Comparison of ENCODE assay signal across 8 cellular contexts in genomic region chr15:31869640-31870335, GRCh38. TPM values are rescaled to one million over a fixed set of nuclear protein-coding genes. Genes with fewer than 3 reads are reported as not detected.
A peak's percentile ranks its signal among the peaks of the same experiment; 100 is the strongest.
DNase-seq lines count a peak whose midpoint lies in the region; ATAC-seq and TF ChIP-seq lines count a peak whose summit lies in the region.

No MANE protein-coding gene starts in this region.

- peak overlapping the region; percentile 77 for H3K27ac Mint-ChIP-seq in CD4-positive, alpha-beta T cell
- H3K27ac Mint-ChIP-seq in activated naive CD8-positive, alpha-beta T cell treated with anti-CD3 and anti-CD28 coated beads, Interleukin-2, amount 10 ng/mL, durations not matched to agents 7 days and 5 days = no peak overlapping the region

- no peaks in the 10 kb centered on the region for H3K9me3 ChIP-seq in CD4-positive, alpha-beta T cell (ENCODE audit: control insufficient read depth, low read length)
- H3K9me3 ChIP-seq in iPS-20b (ENCODE audit: insufficient read depth, low read depth, low read length) = no peaks in the 10 kb centered on the region
- H3K9me3 ChIP-seq in spleen = no peaks in the 10 kb centered on the region

- H3K27ac ChIP-seq in CD4-positive, alpha-beta T cell (ENCODE audit: low read depth, low read length) = no peak overlapping the region
- H3K27ac ChIP-seq in iPS-20b (ENCODE audit: low read length) (no peak overlapping the region), spleen (peak overlapping the region in 4 of 8 donors; percentile 15 to 84 (median 36))

- intact Hi-C loops in CD4-positive, alpha-beta T cell (cut with DNase I, micrococcal nuclease) = loop anchor here in 1 of 2 experiments (5.0 to 10.0 kb wide), 3 partner anchors 387 to 875 kb away; partner anchors contain the start of genes KLF13 and MTMR10
- intact Hi-C loops in spleen (cut with DNase I; ENCODE audit: low total_unique reads) = no loop called here

- WGBS in spleen, 5 donors = 4 to 7% (median 4%) methylated on average over 19 to 65 of the region's 65 CpGs

- H3K4me3 ChIP-seq in iPS-20b (ENCODE audit: low read length) = peak overlapping the region; percentile 67
- peak overlapping the region in 7 of 8 donors; percentile 55 to 90 (median 60) for H3K4me3 ChIP-seq in spleen

- peaks cover 6% of the 10 kb centered on the region for H3K36me3 Mint-ChIP-seq in CD4-positive, alpha-beta T cell (ENCODE audit: low read depth)
- no peaks in the 10 kb centered on the region for H3K36me3 Mint-ChIP-seq in activated naive CD8-positive, alpha-beta T cell treated with anti-CD3 and anti-CD28 coated beads, Interleukin-2, amount 10 ng/mL, durations not matched to agents 7 days and 5 days

- peak in 1 of 10 experiments; percentile 2 for DNase-seq in CD4-positive, alpha-beta T cell
- no peak for DNase-seq in activated naive CD8-positive, alpha-beta T cell treated with anti-CD3 and anti-CD28 coated beads, Interleukin-2, amount 10 ng/mL, durations not matched to agents 7 days and 5 days
- DNase-seq in spleen = peak; percentile 87
- no peak for DNase-seq in COLO668 (lab: John Stamatoyannopoulos, UW; ENCODE audit: unreplicated experiment)
- DNase-seq in GM19238 (ENCODE audit: insufficient read length, low spot score) = no peak

- no peak for ATAC-seq in CD4-positive, alpha-beta T cell (ENCODE audit: poor library complexity)
- ATAC-seq in HG02588 (IDR thresholded peaks at IDR 0.05; ENCODE audit: unreplicated experiment) (peak; percentile 17), HG03342 (IDR thresholded peaks at IDR 0.05; ENCODE audit: unreplicated experiment) (no peak)
- ATAC-seq in activated naive CD8-positive, alpha-beta T cell treated with anti-CD3 and anti-CD28 coated beads, Interleukin-2, amount 10 ng/mL, durations not matched to agents 7 days and 5 days (ENCODE audit: low read depth) = no peak

- POLR2A ChIA-PET in CD4-positive, alpha-beta T cell (lab: Charles Lee) = no interaction called here
- POLR2A ChIA-PET in activated naive CD8-positive, alpha-beta T cell treated with anti-CD3 and anti-CD28 coated beads, Interleukin-2, amount 10 ng/mL, durations not matched to agents 7 days and 5 days (lab: Charles Lee) = no interaction called here

- peak overlapping the region; percentile 87 for H3K4me3 Mint-ChIP-seq in CD4-positive, alpha-beta T cell
- H3K4me3 Mint-ChIP-seq in activated naive CD8-positive, alpha-beta T cell treated with anti-CD3 and anti-CD28 coated beads, Interleukin-2, amount 10 ng/mL, durations not matched to agents 7 days and 5 days = peak overlapping the region; percentile 64

- no peaks in the 10 kb centered on the region; the same call in 1 of the 2 replicates for H3K4me1 ChIP-seq in iPS-20b (ENCODE audit: insufficient read depth, low read length)
- peaks cover 0 to 25% (median 12%) of the 10 kb centered on the region in 6 donors for H3K4me1 ChIP-seq in spleen

- CTCF ChIA-PET in CD4-positive, alpha-beta T cell (lab: Charles Lee) = no interaction called here

- H3K27me3 ChIP-seq in CD4-positive, alpha-beta T cell (ENCODE audit: control insufficient read depth, insufficient read depth, low read length) = peaks cover 8% of the 10 kb centered on the region
- H3K27me3 ChIP-seq in iPS-20b (ENCODE audit: insufficient read depth, low read length) (peaks cover 19% of the 10 kb centered on the region), spleen (replicated peaks in 1 of 7) (peaks cover 0 to 25% (median 0%) of the 10 kb centered on the region in 7 donors)

- no peak for TF ChIP-seq POLR2A in spleen (IDR thresholded peaks at IDR 0.05)

- no peak for TF ChIP-seq CTCF in CD4-positive, alpha-beta T cell (IDR thresholded peaks at IDR 0.05)
- no peak for TF ChIP-seq CTCF in spleen (IDR thresholded peaks at IDR 0.05 in 8 of 11, conservative IDR thresholded peaks at IDR 0.05 in 3 of 11)

- H3K36me3 ChIP-seq in iPS-20b (ENCODE audit: insufficient read depth, low read depth, low read length) (no peaks in the 10 kb centered on the region), spleen (no peaks in the 10 kb centered on the region)

- H3K27me3 Mint-ChIP-seq in CD4-positive, alpha-beta T cell = no peaks in the 10 kb centered on the region
- H3K27me3 Mint-ChIP-seq in activated naive CD8-positive, alpha-beta T cell treated with anti-CD3 and anti-CD28 coated beads, Interleukin-2, amount 10 ng/mL, durations not matched to agents 7 days and 5 days = peaks cover 34% of the 10 kb centered on the region

- no peak overlapping the region for H3K9ac ChIP-seq in iPS-20b (ENCODE audit: low read depth, low read length)

- H3K4me1 Mint-ChIP-seq in CD4-positive, alpha-beta T cell (ENCODE audit: low read depth) = peaks cover 23% of the 10 kb centered on the region
- peaks cover 4% of the 10 kb centered on the region for H3K4me1 Mint-ChIP-seq in activated naive CD8-positive, alpha-beta T cell treated with anti-CD3 and anti-CD28 coated beads, Interleukin-2, amount 10 ng/mL, durations not matched to agents 7 days and 5 days

- H3K9me3 Mint-ChIP-seq in CD4-positive, alpha-beta T cell = no peaks in the 10 kb centered on the region
- H3K9me3 Mint-ChIP-seq in activated naive CD8-positive, alpha-beta T cell treated with anti-CD3 and anti-CD28 coated beads, Interleukin-2, amount 10 ng/mL, durations not matched to agents 7 days and 5 days = no peaks in the 10 kb centered on the region

RNA-seq across cellular contexts. Expression of gene OTUD7A, which starts 0.7 kb away (rescaled TPM):
- total RNA-seq in CD4-positive, alpha-beta T cell = 1 to 10 TPM; 1.7 to 2.7 TPM
- 1 to 10 TPM; 3.3 to 3.4 TPM for total RNA-seq in activated naive CD8-positive, alpha-beta T cell treated with anti-CD3 and anti-CD28 coated beads, Interleukin-2, amount 10 ng/mL, durations not matched to agents 7 days and 5 days
- 1 to 10 TPM; 1.4 to 7.7 (median 2.1) TPM for total RNA-seq in spleen
- polyA plus RNA-seq in spleen = under 1 TPM; 0.15 to 0.22 (median 0.22) TPM
